In genomic region chr5:93578813-93579560, GRCh38 we compare ENCODE assay signal across 8 cellular contexts. TPM values are rescaled to one million over a fixed set of nuclear protein-coding genes. Genes with fewer than 3 reads are reported as not detected.
DNase-seq lines count a peak whose midpoint lies in the region; ATAC-seq and TF ChIP-seq lines count a peak whose summit lies in the region.

No MANE protein-coding gene starts in this region.

- CTCF ChIA-PET in CD4-positive, alpha-beta T cell (lab: Charles Lee) = no interaction called here

- no peaks in the 10 kb centered on the region for H3K36me3 Mint-ChIP-seq in CD4-positive, alpha-beta T cell (ENCODE audit: low read depth)
- H3K36me3 Mint-ChIP-seq in osteocyte (ENCODE audit: unreplicated experiment) = no peaks in the 10 kb centered on the region
- peaks cover 3% of the 10 kb centered on the region for H3K36me3 Mint-ChIP-seq in activated T-helper 2 cell treated with anti-CD3 and anti-CD28 coated beads, Interferon-gamma antibody, Interleukin-2, Interleukin-4, amounts not matched to agents 10 μg/mL and 5 μg/mL and 100 μg/mL, durations not matched to agents 14 hours and 24 hours and 36 hours (ENCODE audit: low read depth)

- H3K27ac Mint-ChIP-seq in CD4-positive, alpha-beta T cell = no peak overlapping the region
- peak overlapping the region; percentile 96 for H3K27ac Mint-ChIP-seq in osteocyte (ENCODE audit: unreplicated experiment)
- no peak overlapping the region for H3K27ac Mint-ChIP-seq in activated T-helper 2 cell treated with anti-CD3 and anti-CD28 coated beads, Interferon-gamma antibody, Interleukin-2, Interleukin-4, amounts not matched to agents 10 μg/mL and 5 μg/mL and 100 μg/mL, durations not matched to agents 14 hours and 24 hours and 36 hours

- peak overlapping the region; percentile 56 for H3K4me3 Mint-ChIP-seq in CD4-positive, alpha-beta T cell
- H3K4me3 Mint-ChIP-seq in osteocyte (ENCODE audit: unreplicated experiment) = no peak overlapping the region
- no peak overlapping the region for H3K4me3 Mint-ChIP-seq in activated T-helper 2 cell treated with anti-CD3 and anti-CD28 coated beads, Interferon-gamma antibody, Interleukin-2, Interleukin-4, amounts not matched to agents 10 μg/mL and 5 μg/mL and 100 μg/mL, durations not matched to agents 14 hours and 24 hours and 36 hours (ENCODE audit: low read depth)

- H3K9me3 ChIP-seq in CD4-positive, alpha-beta T cell (ENCODE audit: control insufficient read depth, low read length) = no peaks in the 10 kb centered on the region

- ATAC-seq in CD4-positive, alpha-beta T cell (ENCODE audit: poor library complexity) = no peak
- ATAC-seq in HG03045 (IDR thresholded peaks at IDR 0.05; ENCODE audit: unreplicated experiment) = no peak
- ATAC-seq in HG03565 (IDR thresholded peaks at IDR 0.05; ENCODE audit: unreplicated experiment) = no peak

- peaks cover 65% of the 10 kb centered on the region for H3K27me3 Mint-ChIP-seq in CD4-positive, alpha-beta T cell
- no peaks in the 10 kb centered on the region for H3K27me3 Mint-ChIP-seq in osteocyte (ENCODE audit: unreplicated experiment)
- peaks cover 58% of the 10 kb centered on the region for H3K27me3 Mint-ChIP-seq in activated T-helper 2 cell treated with anti-CD3 and anti-CD28 coated beads, Interferon-gamma antibody, Interleukin-2, Interleukin-4, amounts not matched to agents 10 μg/mL and 5 μg/mL and 100 μg/mL, durations not matched to agents 14 hours and 24 hours and 36 hours (ENCODE audit: low read depth)

- H3K27me3 ChIP-seq in CD4-positive, alpha-beta T cell (ENCODE audit: control insufficient read depth, insufficient read depth, low read length) = peaks cover 95% of the 10 kb centered on the region

- no peak for DNase-seq in CD4-positive, alpha-beta T cell
- peak; percentile 93 for DNase-seq in NCI-H69 (lab: John Stamatoyannopoulos, UW)
- DNase-seq in fibroblast of the aortic adventitia (ENCODE audit: low read depth) = no peak
- DNase-seq in osteocyte (ENCODE audit: extremely low spot score, unreplicated experiment) = peak; percentile 87
- DNase-seq in RPMI8226 = no peak
- DNase-seq in activated T-helper 2 cell treated with anti-CD3 and anti-CD28 coated beads, Interferon-gamma antibody, Interleukin-2, Interleukin-4, amounts not matched to agents 10 μg/mL and 5 μg/mL and 100 μg/mL, durations not matched to agents 14 hours and 24 hours and 36 hours (ENCODE audit: low spot score) = no peak

- peak overlapping the region; percentile 89 for H3K4me3 ChIP-seq in fibroblast of the aortic adventitia (ENCODE audit: low read depth, low read length)

- TF ChIP-seq CTCF in CD4-positive, alpha-beta T cell (IDR thresholded peaks at IDR 0.05) = no peak
- TF ChIP-seq CTCF in fibroblast of the aortic adventitia (IDR thresholded peaks at IDR 0.05; ENCODE audit: insufficient read depth, low read length) (peak; percentile 1), osteocyte (IDR thresholded peaks at IDR 0.05) (peak; percentile 44)

- peaks cover 23% of the 10 kb centered on the region for H3K4me1 Mint-ChIP-seq in CD4-positive, alpha-beta T cell (ENCODE audit: low read depth)
- H3K4me1 Mint-ChIP-seq in osteocyte (ENCODE audit: unreplicated experiment) = peaks cover 48% of the 10 kb centered on the region
- peaks cover 11% of the 10 kb centered on the region for H3K4me1 Mint-ChIP-seq in activated T-helper 2 cell treated with anti-CD3 and anti-CD28 coated beads, Interferon-gamma antibody, Interleukin-2, Interleukin-4, amounts not matched to agents 10 μg/mL and 5 μg/mL and 100 μg/mL, durations not matched to agents 14 hours and 24 hours and 36 hours (ENCODE audit: low read depth)

- POLR2A ChIA-PET in CD4-positive, alpha-beta T cell (lab: Charles Lee) = no interaction called here

- intact Hi-C loops in CD4-positive, alpha-beta T cell (cut with DNase I, micrococcal nuclease) = no loop called here
- intact Hi-C loops in activated T-helper 2 cell treated with anti-CD3 and anti-CD28 coated beads, Interferon-gamma antibody, Interleukin-2, Interleukin-4, amounts not matched to agents 10 μg/mL and 5 μg/mL and 100 μg/mL, durations not matched to agents 14 hours and 24 hours and 36 hours (cut with micrococcal nuclease) = loop anchor here (1.0 kb wide), 1 partner anchor 9 kb away; no protein-coding TSS in a partner anchor

- no peaks in the 10 kb centered on the region for H3K9me3 Mint-ChIP-seq in CD4-positive, alpha-beta T cell
- no peaks in the 10 kb centered on the region for H3K9me3 Mint-ChIP-seq in osteocyte (ENCODE audit: unreplicated experiment)
- H3K9me3 Mint-ChIP-seq in activated T-helper 2 cell treated with anti-CD3 and anti-CD28 coated beads, Interferon-gamma antibody, Interleukin-2, Interleukin-4, amounts not matched to agents 10 μg/mL and 5 μg/mL and 100 μg/mL, durations not matched to agents 14 hours and 24 hours and 36 hours = no peaks in the 10 kb centered on the region

- no peak overlapping the region for H3K27ac ChIP-seq in CD4-positive, alpha-beta T cell (ENCODE audit: low read depth, low read length)

RNA-seq across cellular contexts. Expression of gene NR2F1-AS1, which starts 2.0 kb away (rescaled TPM):
- not detected for total RNA-seq in CD4-positive, alpha-beta T cell
- total RNA-seq in fibroblast of the aortic adventitia (ENCODE audit: low replicate concordance) (11.8 and 23.7 TPM in 2 replicates), osteocyte (40.9 and 42.8 TPM in 2 replicates)
- not detected in 2 replicates for total RNA-seq in activated T-helper 2 cell treated with anti-CD3 and anti-CD28 coated beads, Interferon-gamma antibody, Interleukin-2, Interleukin-4, amounts not matched to agents 10 μg/mL and 5 μg/mL and 100 μg/mL, durations not matched to agents 14 hours and 24 hours and 36 hours

RNA-seq across cellular contexts. Expression of gene NR2F1, which starts 4.0 kb away (rescaled TPM):
- not detected for total RNA-seq in CD4-positive, alpha-beta T cell
- total RNA-seq in fibroblast of the aortic adventitia (ENCODE audit: low replicate concordance) (8.0 and 20.5 TPM in 2 replicates), osteocyte (189 and 197 TPM in 2 replicates)
- total RNA-seq in activated T-helper 2 cell treated with anti-CD3 and anti-CD28 coated beads, Interferon-gamma antibody, Interleukin-2, Interleukin-4, amounts not matched to agents 10 μg/mL and 5 μg/mL and 100 μg/mL, durations not matched to agents 14 hours and 24 hours and 36 hours = not detected in 2 replicates

Comparison
In these comparisons a context has a peak if more than half of its experiments do, and no peak if none do; other contexts are left out.
1. DNase-seq: peak in NCI-H69 (single experiment) and osteocyte (single experiment); none in CD4-positive, alpha-beta T cell (0 of 10), fibroblast of the aortic adventitia (single experiment), RPMI8226 (single experiment) and activated T-helper 2 cell treated with anti-CD3 and anti-CD28 coated beads, Interferon-gamma antibody, Interleukin-2, Interleukin-4, amounts not matched to agents 10 μg/mL and 5 μg/mL and 100 μg/mL, durations not matched to agents 14 hours and 24 hours and 36 hours (single experiment).
2. RNA of gene NR2F1-AS1, which starts 2.0 kb away (total RNA-seq): 40.9 to 42.8 TPM in osteocyte and 11.8 to 23.7 TPM in fibroblast of the aortic adventitia; not detected in CD4-positive, alpha-beta T cell and not detected in activated T-helper 2 cell treated with anti-CD3 and anti-CD28 coated beads, Interferon-gamma antibody, Interleukin-2, Interleukin-4, amounts not matched to agents 10 μg/mL and 5 μg/mL and 100 μg/mL, durations not matched to agents 14 hours and 24 hours and 36 hours; every median in the first group is over 10 times any median in the second.